ENCODE assay signal across 9 cellular contexts in genomic region chr6:31970604-31971271, GRCh38. TPM values are rescaled to one million over a fixed set of nuclear protein-coding genes. Genes with fewer than 3 reads are reported as not detected.
DNase-seq lines count a peak whose midpoint lies in the region; ATAC-seq, FAIRE-seq and TF ChIP-seq lines count a peak whose summit lies in the region.
"Had no signal": no experiment of that assay in that cellular context is flagged by ENCODE, and none has a peak within 500 bp of the region (broad histone marks: within the 10 kb centered on the region; RNA-seq: fewer than 3 reads in every experiment).

No MANE protein-coding gene starts in this region.

- intact Hi-C loops in psoas muscle (cut with DNase I): no loop called here

- no peak for TF ChIP-seq POLR2A in Peyer's patch (IDR thresholded peaks at IDR 0.05)

- H3K36me3 ChIP-seq in Peyer's patch (peaks cover 0 to 44% (median 0%) of the 10 kb centered on the region in 3 donors), psoas muscle (ENCODE audit: insufficient read depth in 1 of 2, low read depth in 1 of 2) (peaks cover 2 to 55% of the 10 kb centered on the region in 2 donors)

- H3K36me3 Mint-ChIP-seq in endothelial cell (ENCODE audit: low read depth, unreplicated experiment): peaks cover 22% of the 10 kb centered on the region

- H3K4me1 ChIP-seq in Peyer's patch (peaks cover 0 to 25% (median 12%) of the 10 kb centered on the region in 4 donors), psoas muscle (peaks cover 19% of the 10 kb centered on the region)

- H3K9me3 Mint-ChIP-seq in endothelial cell (ENCODE audit: unreplicated experiment): no peaks in the 10 kb centered on the region

- TF ChIP-seq CTCF in Peyer's patch (IDR thresholded peaks at IDR 0.05): no peak
- TF ChIP-seq CTCF in endothelial cell (IDR thresholded peaks at IDR 0.05; ENCODE audit: unreplicated experiment): no peak
- TF ChIP-seq CTCF in psoas muscle (IDR thresholded peaks at IDR 0.05): no peak

- H3K9me3 ChIP-seq in Peyer's patch (no peaks in the 10 kb centered on the region), psoas muscle (no peaks in the 10 kb centered on the region)

- H3K27me3 ChIP-seq in Peyer's patch (no peaks in the 10 kb centered on the region), psoas muscle (ENCODE audit: insufficient read depth in 3 of 3, low read length in 2 of 3) (no peaks in the 10 kb centered on the region)

- peaks cover 10% of the 10 kb centered on the region for H3K4me1 Mint-ChIP-seq in endothelial cell (ENCODE audit: unreplicated experiment)

- ATAC-seq in psoas muscle: peak in 2 of 4 donors; percentile 7 to 9

- 47 to 73% (median 49%) methylated on average over 14 to 18 of the region's 18 CpGs for WGBS in psoas muscle, 3 donors

- peaks cover 6% of the 10 kb centered on the region for H3K27me3 Mint-ChIP-seq in endothelial cell (ENCODE audit: unreplicated experiment)

- DNase-seq in NCI-H748 (lab: John Stamatoyannopoulos, UW; ENCODE audit: unreplicated experiment) (peak; percentile 69), NCI-H748 treated with DMSO at 0.1 percent for 48 hours (lab: John Stamatoyannopoulos, UW) (no peak), Peyer's patch (peak in 1 of 3 donors; percentile 53), endothelial cell (ENCODE audit: low spot score) (no peak), psoas muscle (peak in 1 of 2 donors; percentile 61), GM19239 (ENCODE audit: insufficient read length, low spot score) (no peak), HuH-7.5 (ENCODE audit: low spot score) (no peak)
- no peak for DNase-seq in stimulated activated CD4-positive, alpha-beta T cell treated with anti-CD3 and anti-CD28 coated beads, Interleukin-2, amount 100 ng/mL, for 24 hours

- H3K4me3 ChIP-seq in Peyer's patch (peak overlapping the region in 3 of 4 donors; percentile 70 to 91 (median 77)), psoas muscle (peak overlapping the region; percentile 95)

- peak overlapping the region; percentile 87 for H3K4me3 Mint-ChIP-seq in endothelial cell (ENCODE audit: unreplicated experiment)

- H3K27ac ChIP-seq in Peyer's patch (peak overlapping the region; percentile 87 to 98 (median 92)), psoas muscle (peak overlapping the region; percentile 96)

- no peak for FAIRE-seq in GM19239 (lab: Jason Lieb, UNC)
- FAIRE-seq: G401.6 had no signal

- H3K27ac Mint-ChIP-seq in endothelial cell (ENCODE audit: unreplicated experiment): peak overlapping the region; percentile 13

RNA-seq across cellular contexts. Expression of gene DXO, which starts 1.2 kb away (rescaled TPM):
- 10 to 100 TPM; 15.1 to 47.9 (median 24.1) TPM for total RNA-seq in Peyer's patch
- 12.6 TPM for total RNA-seq in endothelial cell (ENCODE audit: unreplicated experiment)
- total RNA-seq in psoas muscle: 10 to 100 TPM in 2 of 4 donors, 1 to 10 TPM in 2; 7.4 to 12.9 (median 9.9) TPM
- polyA plus RNA-seq in psoas muscle: 10 to 100 TPM in 1 of 3 donors, 1 to 10 TPM in 2; 8.0 to 20.6 (median 9.2) TPM

RNA-seq across cellular contexts. Expression of gene C4A, which starts 11.1 kb away (rescaled TPM):
- total RNA-seq in Peyer's patch: 10 to 100 TPM; 13.7 to 56.9 (median 20.8) TPM
- 6.1 TPM for total RNA-seq in endothelial cell (ENCODE audit: unreplicated experiment)
- total RNA-seq in psoas muscle: 10 to 100 TPM in 3 of 4 donors, 1 to 10 TPM in 1; 5.6 to 13.2 (median 10.9) TPM
- polyA plus RNA-seq in psoas muscle: 1 to 10 TPM; 3.0 to 3.2 (median 3.1) TPM

RNA-seq across cellular contexts. Expression of gene SKIC2, which starts 11.8 kb away (rescaled TPM):
- total RNA-seq in Peyer's patch (100 to 1,000 TPM in 2 of 4 donors, 10 to 100 TPM in 2; 81.3 to 130 (median 107) TPM), endothelial cell (ENCODE audit: unreplicated experiment) (63.4 TPM), psoas muscle (10 to 100 TPM; 27.9 to 31.0 (median 29.2) TPM)
- 10 to 100 TPM; 26.9 to 36.6 (median 31.8) TPM for polyA plus RNA-seq in psoas muscle

RNA-seq across cellular contexts. Expression of gene NELFE, which starts 12.0 kb away (rescaled TPM):
- total RNA-seq in Peyer's patch (10 to 100 TPM; 45.4 to 59.7 (median 50.2) TPM), endothelial cell (ENCODE audit: unreplicated experiment) (47.8 TPM), psoas muscle (10 to 100 TPM; 47.2 to 52.3 (median 48.7) TPM)
- polyA plus RNA-seq in psoas muscle: 10 to 100 TPM; 44.3 to 86.9 (median 85.4) TPM

RNA-seq across cellular contexts. Expression of gene CFB, which starts 24.8 kb away (rescaled TPM):
- 100 to 1,000 TPM in 1 of 4 donors, 10 to 100 TPM in 3; 23.1 to 183 (median 89.9) TPM for total RNA-seq in Peyer's patch
- not detected for total RNA-seq in endothelial cell (ENCODE audit: unreplicated experiment)
- 1 to 10 TPM; 2.5 to 5.8 (median 3.4) TPM for total RNA-seq in psoas muscle
- polyA plus RNA-seq in psoas muscle: 1 to 10 TPM; 1.6 to 2.3 (median 1.8) TPM
